8 cellular contexts compared by ENCODE assay signal in the genomic region with DNA sequence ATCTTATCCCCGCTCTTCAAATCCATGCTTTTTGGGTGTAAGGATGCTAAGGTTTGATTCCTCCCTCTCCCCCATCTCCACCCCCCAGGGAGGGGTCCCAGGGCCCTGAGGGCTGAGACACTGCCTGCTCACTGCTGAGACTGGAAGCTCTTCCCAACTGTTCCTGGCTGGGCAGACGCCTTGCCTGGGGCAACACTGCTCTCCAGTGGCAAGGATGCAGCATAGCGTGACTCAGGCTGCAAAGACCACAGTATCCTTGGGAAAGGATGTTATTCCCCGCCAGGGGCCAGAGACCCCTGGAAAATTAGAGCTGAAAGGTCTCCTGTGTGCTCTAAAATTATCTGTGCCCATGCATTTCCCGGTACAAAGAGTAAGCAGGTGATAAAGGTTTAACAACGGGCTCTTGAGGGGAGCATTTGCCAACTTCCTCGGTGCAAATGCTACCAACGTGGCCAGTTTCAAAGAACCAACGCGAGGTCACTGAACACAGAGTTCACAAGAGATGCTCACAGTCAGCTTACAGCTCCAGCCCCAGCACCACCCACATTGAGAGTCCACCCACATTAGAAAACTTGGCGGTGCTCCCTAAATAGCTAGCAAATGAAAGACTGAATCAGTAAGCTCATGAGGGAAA.
DNase-seq lines count a peak whose midpoint lies in the region; ATAC-seq and TF ChIP-seq lines count a peak whose summit lies in the region.

No MANE protein-coding gene starts in this region.

- no TSS peak for BruUV-seq in Calu3 (replicated peaks; lab: Mats Ljungman, UMichigan)

- no peak overlapping the region for H3K4me2 ChIP-seq in SU-DHL-6 (ENCODE audit: low read depth, low read length, poor library complexity, severe bottlenecking)

- no peaks in the 10 kb centered on the region for H3K4me1 Mint-ChIP-seq in Calu3 (ENCODE audit: low read depth, unreplicated experiment)
- no peaks in the 10 kb centered on the region for H3K4me1 Mint-ChIP-seq in CD4-positive, alpha-beta T cell (ENCODE audit: low read depth)

- CTCF ChIA-PET in Calu3 (lab: Charles Lee) = interaction anchor here (0.5 to 2.3 kb wide), 9 partner anchors 90 to 1610 kb away, joined by 4 to 47 read pairs (median 4); partner anchors contain the start of genes ATP6V0E1 and NSG2
- CTCF ChIA-PET in CD4-positive, alpha-beta T cell (lab: Charles Lee) = no interaction called here

- no peaks in the 10 kb centered on the region for H3K27me3 ChIP-seq in SU-DHL-6 (ENCODE audit: low read length)
- peaks cover 8% of the 10 kb centered on the region for H3K27me3 ChIP-seq in CD4-positive, alpha-beta T cell (ENCODE audit: control insufficient read depth, insufficient read depth, low read length)

- H3K27me3 Mint-ChIP-seq in Calu3 (ENCODE audit: unreplicated experiment) = peaks cover 100% of the 10 kb centered on the region
- H3K27me3 Mint-ChIP-seq in CD4-positive, alpha-beta T cell = peaks cover 49% of the 10 kb centered on the region

- no peak overlapping the region for H3K4me3 Mint-ChIP-seq in Calu3 (ENCODE audit: low read depth, unreplicated experiment)
- no peak overlapping the region for H3K4me3 Mint-ChIP-seq in CD4-positive, alpha-beta T cell

- POLR2A ChIA-PET in CD4-positive, alpha-beta T cell (lab: Charles Lee) = no interaction called here

- peak; percentile 60 for DNase-seq in Calu3
- peak; percentile 71 for DNase-seq in HuH-7 (ENCODE audit: low spot score)
- DNase-seq in glomerular visceral epithelial cell (ENCODE audit: extremely low spot score) = peak; percentile 45
- peak; percentile 46 to 96 (median 69) for DNase-seq in posterior cingulate gyrus
- DNase-seq in CD4-positive, alpha-beta T cell = no peak
- no peak for DNase-seq in activated naive CD4-positive, alpha-beta T cell treated with anti-CD3 and anti-CD28 coated beads, Interleukin-2, amount 50 U/mL, for 16 hours

- no peak overlapping the region for H3K27ac Mint-ChIP-seq in Calu3 (ENCODE audit: unreplicated experiment)
- H3K27ac Mint-ChIP-seq in CD4-positive, alpha-beta T cell = no peak overlapping the region

- H3K36me3 ChIP-seq in SU-DHL-6 (ENCODE audit: low read length) = no peaks in the 10 kb centered on the region

- H2AFZ ChIP-seq in SU-DHL-6 (ENCODE audit: low read depth, low read length, severe bottlenecking) = no peak overlapping the region

- no peaks in the 10 kb centered on the region for H3K36me3 Mint-ChIP-seq in Calu3 (ENCODE audit: insufficient read depth, unreplicated experiment)
- no peaks in the 10 kb centered on the region for H3K36me3 Mint-ChIP-seq in CD4-positive, alpha-beta T cell (ENCODE audit: low read depth)

- no peaks in the 10 kb centered on the region for H4K20me1 ChIP-seq in SU-DHL-6 (ENCODE audit: low read depth, low read length)

- H3K9me3 Mint-ChIP-seq in Calu3 (ENCODE audit: low read depth, unreplicated experiment) = no peaks in the 10 kb centered on the region
- H3K9me3 Mint-ChIP-seq in CD4-positive, alpha-beta T cell = no peaks in the 10 kb centered on the region

- no peak overlapping the region for H3K27ac ChIP-seq in SU-DHL-6 (ENCODE audit: low read depth, low read length)
- no peak overlapping the region for H3K27ac ChIP-seq in CD4-positive, alpha-beta T cell (ENCODE audit: low read depth, low read length)

- ATAC-seq in HG02623 (IDR thresholded peaks at IDR 0.05; ENCODE audit: unreplicated experiment) = no peak
- ATAC-seq in CD4-positive, alpha-beta T cell (ENCODE audit: poor library complexity) = no peak

- no peak overlapping the region for H3K4me3 ChIP-seq in SU-DHL-6 (ENCODE audit: insufficient read depth, low read length, poor library complexity, severe bottlenecking)

- H3F3A ChIP-seq in SU-DHL-6 (ENCODE audit: insufficient read depth) = no peaks in the 10 kb centered on the region

- intact Hi-C loops in Calu3 (cut with micrococcal nuclease; ENCODE audit: unreplicated experiment) = loop anchor here (1.0 to 5.0 kb wide), 4 partner anchors 272 to 1025 kb away; partner anchors contain the start of gene NSG2
- intact Hi-C loops in posterior cingulate gyrus (cut with DNase I) = loop anchor here (1.0 to 5.0 kb wide), 3 partner anchors 272 to 1025 kb away; partner anchors contain the start of genes BOD1 and NSG2
- intact Hi-C loops in CD4-positive, alpha-beta T cell (cut with DNase I, micrococcal nuclease) = no loop called here

- peak; percentile 76 for TF ChIP-seq CTCF in Calu3 (IDR thresholded peaks at IDR 0.05; ENCODE audit: unreplicated experiment)
- peak; percentile 19 for TF ChIP-seq CTCF in SU-DHL-6 (IDR thresholded peaks at IDR 0.05; ENCODE audit: insufficient read depth, low read length, poor library complexity, severe bottlenecking)
- TF ChIP-seq CTCF in CD4-positive, alpha-beta T cell (IDR thresholded peaks at IDR 0.05) = no peak

- H3K9me3 ChIP-seq in SU-DHL-6 (ENCODE audit: insufficient read depth, low read length) = no peaks in the 10 kb centered on the region
- H3K9me3 ChIP-seq in CD4-positive, alpha-beta T cell (ENCODE audit: control insufficient read depth, low read length) = no peaks in the 10 kb centered on the region

- H3K9ac ChIP-seq in SU-DHL-6 (ENCODE audit: low read length) = no peak overlapping the region

- H3K9me2 ChIP-seq in SU-DHL-6 (replicated peaks; ENCODE audit: insufficient read depth, low read length) = no peaks in the 10 kb centered on the region

- H3K79me2 ChIP-seq in SU-DHL-6 (ENCODE audit: insufficient read depth, low read length) = no peaks in the 10 kb centered on the region

Comparison
In these comparisons a context has a peak if more than half of its experiments do, and no peak if none do; other contexts are left out.
1. DNase-seq: peak in Calu3 (single experiment), HuH-7 (single experiment), glomerular visceral epithelial cell (single experiment) and posterior cingulate gyrus (10 of 10); none in CD4-positive, alpha-beta T cell (0 of 10) and activated naive CD4-positive, alpha-beta T cell treated with anti-CD3 and anti-CD28 coated beads, Interleukin-2, amount 50 U/mL, for 16 hours (single experiment).
2. intact Hi-C loops: an anchor here in Calu3 (1.0 to 5.0 kb wide) and posterior cingulate gyrus (1.0 to 5.0 kb wide); none called in CD4-positive, alpha-beta T cell.